ENCODE assay signal across 8 cellular contexts in genomic region chr6:28281288-28282064, GRCh38. TPM values are rescaled to one million over a fixed set of nuclear protein-coding genes. Genes with fewer than 3 reads are reported as not detected.
DNase-seq lines count a peak whose midpoint lies in the region; ATAC-seq and TF ChIP-seq lines count a peak whose summit lies in the region.

TSS of gene PGBD1 (plus strand) at chr6:28281572. CDS start at chr6:28283814, 2,242 bp downstream.

- no peaks in the 10 kb centered on the region for H3K9me3 ChIP-seq in ectodermal cell (ENCODE audit: control insufficient read depth, low read length)
- no peaks in the 10 kb centered on the region for H3K9me3 ChIP-seq in right lobe of liver

- DNase-seq in AML-193 (lab: John Stamatoyannopoulos, UW), result peak; percentile 81 to 84
- DNase-seq in NCI-H345 treated with DMSO at 0.1 percent for 48 hours (lab: John Stamatoyannopoulos, UW; ENCODE audit: unreplicated experiment), result peak; percentile 47
- peak; percentile 31 for DNase-seq in activated CD4-positive, alpha-beta T cell treated with anti-CD3 and anti-CD28 coated beads, Interleukin-2, amount 50 U/mL, for 1 hour
- peak; percentile 57 to 75 (median 69) for DNase-seq in right lobe of liver
- DNase-seq in stimulated activated CD4-positive, alpha-beta T cell treated with anti-CD3 and anti-CD28 coated beads, Interleukin-4, amount 100 ng/mL, for 24 hours, result peak; percentile 54

- peaks cover 8% of the 10 kb centered on the region for H3K27me3 ChIP-seq in ectodermal cell (ENCODE audit: control insufficient read depth, insufficient read depth, low read length, poor library complexity, severe bottlenecking)
- no peaks in the 10 kb centered on the region for H3K27me3 ChIP-seq in right lobe of liver

- H3K4me1 ChIP-seq in ectodermal cell (ENCODE audit: control insufficient read depth, insufficient read depth, low read length), result no peaks in the 10 kb centered on the region
- H3K4me1 ChIP-seq in right lobe of liver, result peaks cover 0 to 22% (median 0%) of the 10 kb centered on the region in 4 donors

- H3K27ac ChIP-seq in ectodermal cell (ENCODE audit: insufficient read depth, low read depth, low read length, poor library complexity, severe bottlenecking) (peak within 1 kb of the TSS; percentile 11), right lobe of liver (no peak within 1 kb of the TSS)

- peak; percentile 48 for TF ChIP-seq POLR2A in right lobe of liver (IDR thresholded peaks at IDR 0.05)

- TF ChIP-seq CTCF in right lobe of liver (IDR thresholded peaks at IDR 0.05), result no peak

- H3K36me3 ChIP-seq in ectodermal cell (ENCODE audit: control insufficient read depth, insufficient read depth, low read length) (peaks cover 23% of the 10 kb centered on the region), right lobe of liver (peaks cover 0 to 9% (median 0%) of the 10 kb centered on the region in 4 donors)

- WGBS in ectodermal cell, 2 experiments, result 0 to 1% methylated on average over 50 of the region's 50 CpGs
- WGBS in right lobe of liver (ENCODE audit: insufficient coverage, low coverage, low lambda C conversion rate, missing lambda C conversion rate), result 5% methylated on average over 19 of the region's 50 CpGs

- intact Hi-C loops in right lobe of liver (cut with DNase I), result no loop called here

- H3K4me3 ChIP-seq in ectodermal cell (ENCODE audit: insufficient read depth, low read depth, low read length) (peak within 1 kb of the TSS; percentile 79), right lobe of liver (peak within 1 kb of the TSS; percentile 47 to 57 (median 55))

- ATAC-seq in GM19025 (IDR thresholded peaks at IDR 0.05; ENCODE audit: low read depth, unreplicated experiment) (peak; percentile 87), HG03280 (IDR thresholded peaks at IDR 0.05; ENCODE audit: unreplicated experiment) (peak; percentile 84), right lobe of liver (peak; percentile 86 to 95 (median 92))

RNA-seq across cellular contexts. Expression of gene PGBD1, which starts in this region (rescaled TPM):
- 13.9 TPM for polyA plus RNA-seq in ectodermal cell (2013, experiment 1 of 4)
- 13.9 TPM for polyA plus RNA-seq in ectodermal cell (2013, experiment 2 of 4)
- 11.4 TPM for polyA plus RNA-seq in ectodermal cell (2013, experiment 3 of 4)
- polyA plus RNA-seq in ectodermal cell (2013, experiment 4 of 4), result 10.8 TPM
- 1 to 10 TPM; 1.1 to 2.0 (median 1.3) TPM for total RNA-seq in right lobe of liver

Comparison
In these comparisons a context has a peak if more than half of its experiments do, and no peak if none do; other contexts are left out.
1. DNase-seq: peak in every context shown above with its lines; median percentile 82 in AML-193; 69 in right lobe of liver; 54 in stimulated activated CD4-positive, alpha-beta T cell treated with anti-CD3 and anti-CD28 coated beads, Interleukin-4, amount 100 ng/mL, for 24 hours; 47 in NCI-H345 treated with DMSO at 0.1 percent for 48 hours; 31 in activated CD4-positive, alpha-beta T cell treated with anti-CD3 and anti-CD28 coated beads, Interleukin-2, amount 50 U/mL, for 1 hour.